9 cellular contexts compared by ENCODE assay signal in the genomic region with DNA sequence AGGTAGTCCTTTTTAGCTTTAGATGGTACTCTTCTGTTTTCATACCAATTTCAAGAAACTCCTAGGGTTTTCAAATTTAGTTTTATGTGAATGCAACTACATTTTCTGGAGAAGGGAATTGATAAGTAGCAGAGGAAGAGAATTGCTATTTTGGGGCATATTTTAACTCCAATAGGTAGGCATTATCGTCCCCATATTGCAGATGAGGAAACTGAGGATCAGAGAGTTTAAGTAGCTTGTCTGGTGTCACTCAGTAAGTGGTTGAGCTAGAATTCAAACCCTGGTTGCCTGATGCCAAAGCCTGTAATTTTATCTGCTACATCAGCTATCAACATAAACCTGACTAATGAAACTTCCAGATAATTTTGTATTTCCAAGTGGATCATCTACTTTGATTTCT. TPM values are rescaled to one million over a fixed set of nuclear protein-coding genes. Genes with fewer than 3 reads are reported as not detected.
DNase-seq lines count a peak whose midpoint lies in the region; ATAC-seq and TF ChIP-seq lines count a peak whose summit lies in the region.
"Had no signal": no experiment of that assay in that cellular context is flagged by ENCODE, and none has a peak within 500 bp of the region (broad histone marks: within the 10 kb centered on the region; RNA-seq: fewer than 3 reads in every experiment).

No MANE protein-coding gene starts in this region.

- intact Hi-C loops in heart left ventricle (cut with DNase I), result loop anchor here in 1 of 10 donors (5.0 kb wide), 1 partner anchor 44 kb away; no protein-coding TSS in a partner anchor
- intact Hi-C loops in right lobe of liver (cut with DNase I), result no loop called here

- peak overlapping the region; percentile 97 for H3K27ac Mint-ChIP-seq in activated T-helper 17 cell treated with anti-CD3 and anti-CD28 coated beads, Interleukin-2, amount 50 U/mL, for 72 hours

- H3K4me1 ChIP-seq in cardiac muscle cell (ENCODE audit: low read depth), result peaks cover 14% of the 10 kb centered on the region
- peaks cover 0 to 67% (median 36%) of the 10 kb centered on the region in 12 donors for H3K4me1 ChIP-seq in heart left ventricle
- H3K4me1 ChIP-seq in right lobe of liver, result peaks cover 0 to 33% (median 6%) of the 10 kb centered on the region in 4 donors
- H3K4me1 ChIP-seq in trophoblast cell (ENCODE audit: control insufficient read depth in 1 of 2, insufficient read depth in 2 of 2, low read length in 2 of 2), result peaks cover 2 to 4% of the 10 kb centered on the region in 2 experiments

- no peak overlapping the region for H2AFZ ChIP-seq in trophoblast cell (ENCODE audit: insufficient read depth, low read length, poor library complexity)

- ATAC-seq in heart left ventricle (no peak), right lobe of liver (no peak)
- no peak for ATAC-seq in activated T-helper 17 cell treated with anti-CD3 and anti-CD28 coated beads, Interleukin-2, amount 50 U/mL, for 72 hours (replicated peaks)

- no peak overlapping the region for H4K91ac ChIP-seq in trophoblast cell (ENCODE audit: low read depth, low read length)

- H3K4me3 Mint-ChIP-seq in activated T-helper 17 cell treated with anti-CD3 and anti-CD28 coated beads, Interleukin-2, amount 50 U/mL, for 72 hours, result peak overlapping the region; percentile 96

- H2BK5ac ChIP-seq in trophoblast cell (ENCODE audit: low read depth, low read length, poor library complexity), result no peak overlapping the region

- no peak overlapping the region for H2AK5ac ChIP-seq in trophoblast cell (ENCODE audit: low read length)

- H3K4me3 ChIP-seq in cardiac muscle cell (no peak overlapping the region), heart left ventricle (no peak overlapping the region), right lobe of liver (peak overlapping the region; percentile 86 to 94 (median 91)), trophoblast cell (ENCODE audit: low read depth, low read length) (no peak overlapping the region)

- H3K4ac ChIP-seq in trophoblast cell (ENCODE audit: low read depth, low read length), result no peak overlapping the region

- H3K79me1 ChIP-seq in trophoblast cell (ENCODE audit: low read length), result peaks cover 10% of the 10 kb centered on the region

- no peak overlapping the region for H3K18ac ChIP-seq in trophoblast cell (ENCODE audit: low read length)

- H3K4me1 Mint-ChIP-seq in activated T-helper 17 cell treated with anti-CD3 and anti-CD28 coated beads, Interleukin-2, amount 50 U/mL, for 72 hours, result peaks cover 44% of the 10 kb centered on the region

- no peak for DNase-seq in cardiac muscle cell (ENCODE audit: low read depth in 1 of 2, low spot score in 1 of 2)
- no peak for DNase-seq in heart left ventricle
- no peak for DNase-seq in right lobe of liver
- no peak for DNase-seq in SIG-M5 treated with dmso at 0.1 percent for 504 hours (lab: John Stamatoyannopoulos, UW; ENCODE audit: unreplicated experiment)
- DNase-seq in trophoblast cell, result no peak
- no peak for DNase-seq in NOMO-1 (lab: John Stamatoyannopoulos, UW; ENCODE audit: unreplicated experiment in 2 of 2)
- no peak for DNase-seq in SHP77 treated with DMSO at 0.1 percent for 48 hours (lab: John Stamatoyannopoulos, UW)
- DNase-seq: adrenal gland had no signal

- no peaks in the 10 kb centered on the region for H3K9me3 ChIP-seq in cardiac muscle cell (ENCODE audit: low read depth)
- H3K9me3 ChIP-seq in heart left ventricle, result no peaks in the 10 kb centered on the region
- no peaks in the 10 kb centered on the region for H3K9me3 ChIP-seq in right lobe of liver
- H3K9me3 ChIP-seq in trophoblast cell (ENCODE audit: insufficient read depth, low read depth, low read length), result no peaks in the 10 kb centered on the region
- H3K9me3 ChIP-seq: adrenal gland had no signal

- H3K14ac ChIP-seq in trophoblast cell (ENCODE audit: low read length), result no peak overlapping the region

- no peak overlapping the region for H3K4me2 ChIP-seq in trophoblast cell (ENCODE audit: low read length)

- peaks cover 9% of the 10 kb centered on the region for H3K79me2 ChIP-seq in trophoblast cell (ENCODE audit: control insufficient read depth, insufficient read depth, low read length, poor library complexity)

- H3K36me3 Mint-ChIP-seq in activated T-helper 17 cell treated with anti-CD3 and anti-CD28 coated beads, Interleukin-2, amount 50 U/mL, for 72 hours (ENCODE audit: low read depth), result peaks cover 49% of the 10 kb centered on the region

- H3K27me3 ChIP-seq in cardiac muscle cell, result no peaks in the 10 kb centered on the region
- no peaks in the 10 kb centered on the region for H3K27me3 ChIP-seq in heart left ventricle
- H3K27me3 ChIP-seq in right lobe of liver, result no peaks in the 10 kb centered on the region
- H3K27me3 ChIP-seq in trophoblast cell (ENCODE audit: insufficient read depth, low read length), result no peaks in the 10 kb centered on the region
- H3K27me3 ChIP-seq: adrenal gland had no signal

- no peak overlapping the region for H3K23ac ChIP-seq in trophoblast cell (ENCODE audit: low read length)

- no peak overlapping the region for H4K8ac ChIP-seq in trophoblast cell (ENCODE audit: low read depth, low read length)

- H3K9ac ChIP-seq in trophoblast cell (ENCODE audit: low read length), result no peak overlapping the region

- no peak overlapping the region for H2BK120ac ChIP-seq in trophoblast cell (ENCODE audit: insufficient read depth, low read length, poor library complexity)

- no peak overlapping the region for H4K12ac ChIP-seq in trophoblast cell (ENCODE audit: low read depth, low read length)

- H3K27me3 Mint-ChIP-seq in activated T-helper 17 cell treated with anti-CD3 and anti-CD28 coated beads, Interleukin-2, amount 50 U/mL, for 72 hours, result no peaks in the 10 kb centered on the region

- WGBS in heart left ventricle, 4 donors, result 83 to 97% (median 90%) methylated on average over 1 of the region's 1 CpG
- WGBS in right lobe of liver (ENCODE audit: insufficient coverage, low coverage, low lambda C conversion rate, missing lambda C conversion rate), result 40% methylated on average over 1 of the region's 1 CpG
- WGBS in trophoblast cell (ENCODE audit: extremely low coverage, insufficient coverage, insufficient read length), result no CpG with 5 or more reads among the region's 1 CpG

- TF ChIP-seq CTCF in cardiac muscle cell (IDR thresholded peaks at IDR 0.05; ENCODE audit: low read depth, low read length) (no peak), heart left ventricle (IDR thresholded peaks at IDR 0.05) (no peak), right lobe of liver (IDR thresholded peaks at IDR 0.05) (no peak)

- TF ChIP-seq POLR2A in heart left ventricle (IDR thresholded peaks at IDR 0.05), result no peak
- TF ChIP-seq POLR2A in right lobe of liver (IDR thresholded peaks at IDR 0.05), result no peak

- no peak overlapping the region for H2BK12ac ChIP-seq in trophoblast cell (ENCODE audit: low read length)

- H3K36me3 ChIP-seq in cardiac muscle cell, result no peaks in the 10 kb centered on the region
- H3K36me3 ChIP-seq in heart left ventricle, result peaks cover 0 to 16% (median 0%) of the 10 kb centered on the region in 9 donors
- no peaks in the 10 kb centered on the region for H3K36me3 ChIP-seq in right lobe of liver
- H3K36me3 ChIP-seq in trophoblast cell (ENCODE audit: control insufficient read depth in 1 of 2, insufficient read depth in 2 of 2, low read length in 2 of 2), result no peaks in the 10 kb centered on the region
- H3K36me3 ChIP-seq: adrenal gland had no signal

- H3K27ac ChIP-seq in cardiac muscle cell (peak overlapping the region; percentile 100), heart left ventricle (peak overlapping the region in 4 of 12 donors; percentile 41 to 100 (median 98)), right lobe of liver (peak overlapping the region in 2 of 3 donors; percentile 99), trophoblast cell (ENCODE audit: low read depth, low read length) (no peak overlapping the region)

- no peaks in the 10 kb centered on the region for H3K9me3 Mint-ChIP-seq in activated T-helper 17 cell treated with anti-CD3 and anti-CD28 coated beads, Interleukin-2, amount 50 U/mL, for 72 hours

RNA-seq across cellular contexts. Expression of a gene that starts 1.9 kb away (rescaled TPM):
- 124 and 130 TPM in 2 replicates for total RNA-seq in cardiac muscle cell
- polyA plus RNA-seq in cardiac muscle cell, result 143 and 149 TPM in 2 replicates
- 10 to 100 TPM; 52.6 to 82.8 (median 69.4) TPM for total RNA-seq in heart left ventricle
- polyA plus RNA-seq in heart left ventricle, result 10 to 100 TPM; 45.2 to 52.8 TPM
- total RNA-seq in activated T-helper 17 cell treated with anti-CD3 and anti-CD28 coated beads, Interleukin-2, amount 50 U/mL, for 72 hours, result 10 to 100 TPM; 61.2 to 65.2 TPM
- 10 to 100 TPM; 21.9 to 36.1 (median 28.1) TPM for total RNA-seq in right lobe of liver
- polyA plus RNA-seq in trophoblast cell (2013), result 64.7 and 72.6 TPM in 2 replicates

RNA-seq across cellular contexts. Expression of a gene that starts 27.9 kb away (rescaled TPM):
- total RNA-seq in cardiac muscle cell (33.0 and 39.3 TPM in 2 replicates), heart left ventricle (1 to 10 TPM in 5 of 9 donors, under 1 TPM in 4; 0.56 to 3.0 (median 1.1) TPM), right lobe of liver (1 to 10 TPM in 2 of 6 experiments, under 1 TPM in 4; 0.35 to 1.4 (median 0.45) TPM)
- polyA plus RNA-seq in cardiac muscle cell (29.1 and 29.7 TPM in 2 replicates), heart left ventricle (under 1 TPM; 0.23 to 0.30 TPM)
- 1 to 10 TPM; 3.0 to 4.2 TPM for total RNA-seq in activated T-helper 17 cell treated with anti-CD3 and anti-CD28 coated beads, Interleukin-2, amount 50 U/mL, for 72 hours
- polyA plus RNA-seq in trophoblast cell (2013), result 1.0 and 1.1 TPM in 2 replicates

Comparison
In these comparisons a context has a peak if more than half of its experiments do, and no peak if none do; other contexts are left out.
1. H3K4me3 ChIP-seq: peak in right lobe of liver (3 of 3); none in cardiac muscle cell (single experiment), heart left ventricle (0 of 12) and trophoblast cell (single experiment).